16 cellular contexts compared by ENCODE assay signal in genomic region chr21:17738171-17738953, GRCh38.
"Had no signal": no experiment of that assay in that cellular context is flagged by ENCODE, and none has a peak within 500 bp of the region (broad histone marks: within the 10 kb centered on the region; RNA-seq: fewer than 3 reads in every experiment).

No MANE protein-coding gene starts in this region.

- H3K9me3 ChIP-seq: ascending aorta, thoracic aorta had no signal

- DNase-seq: activated CD4-positive, alpha-beta T cell treated with anti-CD3 and anti-CD28 coated beads for 4 hours; activated naive CD4-positive, alpha-beta T cell treated with Interleukin-2 at 50 U/mL for 16 hours; activated naive CD8-positive, alpha-beta T cell treated with anti-CD3 and anti-CD28 coated beads, Interleukin-2, amount 50 U/mL, for 24 hours; caudate nucleus; cortex of kidney; effector CD8-positive, alpha-beta T cell; naive thymus-derived CD8-positive, alpha-beta T cell; stimulated activated CD4-positive, alpha-beta T cell treated with anti-CD3 and anti-CD28 coated beads, Interleukin-4, amount 100 ng/mL, for 24 hours; stimulated activated naive CD8-positive, alpha-beta T cell treated with anti-CD3 and anti-CD28 coated beads, Interleukin-15, amount 100 ng/mL, for 72 hours; T-helper 2 cell had no signal

- H3K4me3 ChIP-seq: ascending aorta, hepatocyte, lung, thoracic aorta had no signal

- H3K27ac Mint-ChIP-seq: activated naive CD8-positive, alpha-beta T cell treated with anti-CD3 and anti-CD28 coated beads, Interleukin-2, amount 50 U/mL, for 24 hours; naive thymus-derived CD8-positive, alpha-beta T cell had no signal

- H3K4me3 Mint-ChIP-seq: activated naive CD8-positive, alpha-beta T cell treated with anti-CD3 and anti-CD28 coated beads, Interleukin-2, amount 50 U/mL, for 24 hours; naive thymus-derived CD8-positive, alpha-beta T cell; stimulated activated naive CD8-positive, alpha-beta T cell treated with anti-CD3 and anti-CD28 coated beads, Interleukin-15, amount 100 ng/mL, for 72 hours had no signal

- H3K27me3 ChIP-seq: ascending aorta, hepatocyte had no signal

- H3K27me3 Mint-ChIP-seq: naive thymus-derived CD8-positive, alpha-beta T cell; stimulated activated naive CD8-positive, alpha-beta T cell treated with anti-CD3 and anti-CD28 coated beads, Interleukin-15, amount 100 ng/mL, for 72 hours had no signal

- FAIRE-seq: urothelium cell line had no signal

- H3K36me3 Mint-ChIP-seq: naive thymus-derived CD8-positive, alpha-beta T cell had no signal

- H3K36me3 ChIP-seq: ascending aorta, thoracic aorta had no signal

- H3K27ac ChIP-seq: ascending aorta, epithelial cell of prostate, hepatocyte, thoracic aorta had no signal

- H3K4me1 ChIP-seq: ascending aorta had no signal

- ATAC-seq: activated naive CD8-positive, alpha-beta T cell treated with anti-CD3 and anti-CD28 coated beads, Interleukin-2, amount 50 U/mL, for 24 hours; naive thymus-derived CD8-positive, alpha-beta T cell; stimulated activated naive CD8-positive, alpha-beta T cell treated with anti-CD3 and anti-CD28 coated beads, Interleukin-15, amount 100 ng/mL, for 72 hours had no signal
